In genomic region chr7:30171753-30172447, GRCh38 we compare ENCODE assay signal across 12 cellular contexts. TPM values are rescaled to one million over a fixed set of nuclear protein-coding genes. Genes with fewer than 3 reads are reported as not detected.
DNase-seq lines count a peak whose midpoint lies in the region; ATAC-seq and TF ChIP-seq lines count a peak whose summit lies in the region.
"Had no signal": no experiment of that assay in that cellular context is flagged by ENCODE, and none has a peak within 500 bp of the region (broad histone marks: within the 10 kb centered on the region; RNA-seq: fewer than 3 reads in every experiment).

No MANE protein-coding gene starts in this region.

- H3K27me3 Mint-ChIP-seq in endothelial cell (ENCODE audit: unreplicated experiment), result no peaks in the 10 kb centered on the region
- H3K27me3 Mint-ChIP-seq in activated CD4-positive, alpha-beta memory T cell treated with anti-CD3 and anti-CD28 coated beads, Interleukin-2, amount 10 ng/mL, durations not matched to agents 7 days and 5 days, result no peaks in the 10 kb centered on the region
- H3K27me3 Mint-ChIP-seq in activated CD4-positive, alpha-beta T cell treated with anti-CD3 and anti-CD28 coated beads, Interleukin-2, amount 10 ng/mL, durations not matched to agents 7 days and 5 days, result no peaks in the 10 kb centered on the region
- H3K27me3 Mint-ChIP-seq: activated naive CD8-positive, alpha-beta T cell had no signal

- peaks cover 18% of the 10 kb centered on the region for H3K4me1 Mint-ChIP-seq in endothelial cell (ENCODE audit: unreplicated experiment)
- no peaks in the 10 kb centered on the region for H3K4me1 Mint-ChIP-seq in activated CD4-positive, alpha-beta memory T cell treated with anti-CD3 and anti-CD28 coated beads, Interleukin-2, amount 10 ng/mL, durations not matched to agents 7 days and 5 days
- no peaks in the 10 kb centered on the region for H3K4me1 Mint-ChIP-seq in activated CD4-positive, alpha-beta T cell treated with anti-CD3 and anti-CD28 coated beads, Interleukin-2, amount 10 ng/mL, durations not matched to agents 7 days and 5 days
- H3K4me1 Mint-ChIP-seq: activated CD4-positive, alpha-beta T cell treated with anti-CD3 and anti-CD28 coated beads, Interleukin-2, amount 10 ng/mL, durations not matched to agents 24 days and 14 days had no signal

- peak; percentile 85 for DNase-seq in EL
- DNase-seq in RPMI7951 (ENCODE audit: low read depth), result peak; percentile 92
- DNase-seq in endothelial cell (ENCODE audit: low spot score), result no peak
- peak; percentile 21 for DNase-seq in renal cortical epithelial cell (ENCODE audit: low read depth)
- DNase-seq in activated CD4-positive, alpha-beta memory T cell treated with anti-CD3 and anti-CD28 coated beads, Interleukin-2, amount 10 ng/mL, durations not matched to agents 7 days and 5 days, result no peak
- DNase-seq in posterior vena cava (ENCODE audit: low spot score), result no peak
- no peak for DNase-seq in activated CD4-positive, alpha-beta T cell treated with anti-CD3 and anti-CD28 coated beads, Interleukin-2, amount 10 ng/mL, durations not matched to agents 7 days and 5 days
- DNase-seq: activated CD4-positive, alpha-beta T cell treated with anti-CD3 and anti-CD28 coated beads, Interleukin-2, amount 10 ng/mL, durations not matched to agents 24 days and 14 days; NCI-H2029; nucleus accumbens had no signal

- no peak for TF ChIP-seq CTCF in endothelial cell (IDR thresholded peaks at IDR 0.05; ENCODE audit: unreplicated experiment)

- H3K36me3 Mint-ChIP-seq in endothelial cell (ENCODE audit: low read depth, unreplicated experiment), result peaks cover 4% of the 10 kb centered on the region
- H3K36me3 Mint-ChIP-seq in activated CD4-positive, alpha-beta memory T cell treated with anti-CD3 and anti-CD28 coated beads, Interleukin-2, amount 10 ng/mL, durations not matched to agents 7 days and 5 days (ENCODE audit: low read depth), result no peaks in the 10 kb centered on the region
- no peaks in the 10 kb centered on the region for H3K36me3 Mint-ChIP-seq in activated CD4-positive, alpha-beta T cell treated with anti-CD3 and anti-CD28 coated beads, Interleukin-2, amount 10 ng/mL, durations not matched to agents 7 days and 5 days (ENCODE audit: low read depth)
- H3K36me3 Mint-ChIP-seq: activated naive CD8-positive, alpha-beta T cell had no signal

- CTCF ChIA-PET in activated CD4-positive, alpha-beta memory T cell treated with anti-CD3 and anti-CD28 coated beads, Interleukin-2, amount 10 ng/mL, durations not matched to agents 7 days and 5 days (lab: Charles Lee), result no interaction called here
- CTCF ChIA-PET in activated CD4-positive, alpha-beta T cell treated with anti-CD3 and anti-CD28 coated beads, Interleukin-2, amount 10 ng/mL, durations not matched to agents 7 days and 5 days (lab: Charles Lee), result interaction anchor here (1.2 to 1.4 kb wide), 2 partner anchors 10 to 19 kb away, joined by 3 read pairs; no protein-coding TSS in a partner anchor

- H3K27ac Mint-ChIP-seq in endothelial cell (ENCODE audit: unreplicated experiment), result no peak overlapping the region
- H3K27ac Mint-ChIP-seq in activated CD4-positive, alpha-beta memory T cell treated with anti-CD3 and anti-CD28 coated beads, Interleukin-2, amount 10 ng/mL, durations not matched to agents 7 days and 5 days, result no peak overlapping the region
- no peak overlapping the region for H3K27ac Mint-ChIP-seq in activated CD4-positive, alpha-beta T cell treated with anti-CD3 and anti-CD28 coated beads, Interleukin-2, amount 10 ng/mL, durations not matched to agents 7 days and 5 days
- H3K27ac Mint-ChIP-seq: activated CD4-positive, alpha-beta T cell treated with anti-CD3 and anti-CD28 coated beads, Interleukin-2, amount 10 ng/mL, durations not matched to agents 24 days and 14 days; activated naive CD8-positive, alpha-beta T cell had no signal

- peak overlapping the region; percentile 45 for H3K4me3 Mint-ChIP-seq in endothelial cell (ENCODE audit: unreplicated experiment)
- H3K4me3 Mint-ChIP-seq in activated CD4-positive, alpha-beta memory T cell treated with anti-CD3 and anti-CD28 coated beads, Interleukin-2, amount 10 ng/mL, durations not matched to agents 7 days and 5 days, result no peak overlapping the region
- no peak overlapping the region for H3K4me3 Mint-ChIP-seq in activated CD4-positive, alpha-beta T cell treated with anti-CD3 and anti-CD28 coated beads, Interleukin-2, amount 10 ng/mL, durations not matched to agents 7 days and 5 days
- H3K4me3 Mint-ChIP-seq: activated CD4-positive, alpha-beta T cell treated with anti-CD3 and anti-CD28 coated beads, Interleukin-2, amount 10 ng/mL, durations not matched to agents 24 days and 14 days; activated naive CD8-positive, alpha-beta T cell had no signal

- ATAC-seq in GM21576 (IDR thresholded peaks at IDR 0.05; ENCODE audit: unreplicated experiment), result no peak

- intact Hi-C loops in posterior vena cava (cut with DNase I), result no loop called here

- POLR2A ChIA-PET in activated CD4-positive, alpha-beta memory T cell treated with anti-CD3 and anti-CD28 coated beads, Interleukin-2, amount 10 ng/mL, durations not matched to agents 7 days and 5 days (lab: Charles Lee), result no interaction called here
- POLR2A ChIA-PET in activated CD4-positive, alpha-beta T cell treated with anti-CD3 and anti-CD28 coated beads, Interleukin-2, amount 10 ng/mL, durations not matched to agents 7 days and 5 days (lab: Charles Lee), result no interaction called here

- H3K9me3 Mint-ChIP-seq in endothelial cell (ENCODE audit: unreplicated experiment), result no peaks in the 10 kb centered on the region
- no peaks in the 10 kb centered on the region for H3K9me3 Mint-ChIP-seq in activated CD4-positive, alpha-beta memory T cell treated with anti-CD3 and anti-CD28 coated beads, Interleukin-2, amount 10 ng/mL, durations not matched to agents 7 days and 5 days
- no peaks in the 10 kb centered on the region for H3K9me3 Mint-ChIP-seq in activated CD4-positive, alpha-beta T cell treated with anti-CD3 and anti-CD28 coated beads, Interleukin-2, amount 10 ng/mL, durations not matched to agents 7 days and 5 days
- H3K9me3 Mint-ChIP-seq: activated CD4-positive, alpha-beta T cell treated with anti-CD3 and anti-CD28 coated beads, Interleukin-2, amount 10 ng/mL, durations not matched to agents 24 days and 14 days had no signal

RNA-seq across cellular contexts. Expression of gene MTURN, which starts 37.1 kb away (rescaled TPM):
- 5.0 and 9.1 TPM in 2 replicates for total RNA-seq in RPMI7951 (2014; rRNA removed; shearing (Covaris generic))
- total RNA-seq in endothelial cell (ENCODE audit: unreplicated experiment) (18.0 TPM), renal cortical epithelial cell (11.6 and 19.4 TPM in 2 replicates), posterior vena cava (10 to 100 TPM; 61.7 to 76.1 TPM)
- 1 to 10 TPM; 2.3 to 2.7 TPM for total RNA-seq in activated CD4-positive, alpha-beta memory T cell treated with anti-CD3 and anti-CD28 coated beads, Interleukin-2, amount 10 ng/mL, durations not matched to agents 7 days and 5 days
- 1 to 10 TPM; 3.7 to 4.1 TPM for total RNA-seq in activated CD4-positive, alpha-beta T cell treated with anti-CD3 and anti-CD28 coated beads, Interleukin-2, amount 10 ng/mL, durations not matched to agents 7 days and 5 days

Comparison
In these comparisons a context has a peak if more than half of its experiments do, and no peak if none do; other contexts are left out.
1. DNase-seq: peak in EL (single experiment), RPMI7951 (single experiment) and renal cortical epithelial cell (single experiment); none in endothelial cell (single experiment), activated CD4-positive, alpha-beta memory T cell treated with anti-CD3 and anti-CD28 coated beads, Interleukin-2, amount 10 ng/mL, durations not matched to agents 7 days and 5 days (single experiment), posterior vena cava (single experiment) and activated CD4-positive, alpha-beta T cell treated with anti-CD3 and anti-CD28 coated beads, Interleukin-2, amount 10 ng/mL, durations not matched to agents 7 days and 5 days (single experiment).